ENCODE assay signal across 16 cellular contexts in the genomic region with DNA sequence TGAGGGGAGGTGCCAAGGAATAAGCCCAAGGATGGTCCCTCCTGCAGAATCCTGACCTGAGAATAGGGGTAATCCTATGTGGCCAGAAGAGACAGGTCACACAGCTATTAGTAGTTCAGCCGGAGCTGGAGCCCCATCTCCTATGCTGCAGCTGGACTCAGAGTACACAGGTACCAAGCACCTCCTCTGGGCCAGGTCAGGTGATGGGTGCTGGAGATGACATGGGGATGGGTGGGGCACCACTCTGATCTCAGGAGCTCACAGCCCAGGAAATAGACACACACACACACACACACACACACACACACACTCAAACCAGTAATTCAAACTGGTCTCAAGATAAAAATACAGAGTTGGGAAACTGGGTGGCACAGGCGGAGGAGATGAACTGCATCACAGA. TPM values are rescaled to one million over a fixed set of nuclear protein-coding genes. Genes with fewer than 3 reads are reported as not detected.
DNase-seq lines count a peak whose midpoint lies in the region; ATAC-seq, FAIRE-seq and TF ChIP-seq lines count a peak whose summit lies in the region.
"Had no signal": no experiment of that assay in that cellular context is flagged by ENCODE, and none has a peak within 500 bp of the region (broad histone marks: within the 10 kb centered on the region; RNA-seq: fewer than 3 reads in every experiment).

No MANE protein-coding gene starts in this region.

- no peak for FAIRE-seq in GM12892 (lab: Jason Lieb, UNC)
- FAIRE-seq: D721Med, HepG2 had no signal

- peaks cover 0 to 6% (median 0%) of the 10 kb centered on the region in 5 experiments for H3K9me3 Mint-ChIP-seq in brain
- H3K9me3 Mint-ChIP-seq in nephron, result no peaks in the 10 kb centered on the region
- H3K9me3 Mint-ChIP-seq: GM23338 had no signal

- no peaks in the 10 kb centered on the region for H3K9me3 ChIP-seq in T-helper 17 cell (ENCODE audit: control insufficient read depth, low read length, poor library complexity, severe bottlenecking)
- H3K9me3 ChIP-seq: breast epithelium, ovary had no signal

- H3K4me3 Mint-ChIP-seq in T-helper 17 cell, result peak overlapping the region; percentile 81
- H3K4me3 Mint-ChIP-seq in brain, result no peak overlapping the region
- peak overlapping the region in 1 of 3 experiments; percentile 38 for H3K4me3 Mint-ChIP-seq in nephron
- H3K4me3 Mint-ChIP-seq: GM23338 had no signal

- no peaks in the 10 kb centered on the region for H3K27me3 Mint-ChIP-seq in T-helper 17 cell
- H3K27me3 Mint-ChIP-seq in brain, result peaks cover 11% of the 10 kb centered on the region
- H3K27me3 Mint-ChIP-seq in nephron (ENCODE audit: low read depth), result peaks cover 3% of the 10 kb centered on the region

- DNase-seq in activated T-cell treated with anti-CD3 and anti-CD28 coated beads for 1 hour (ENCODE audit: low read depth) (peak; percentile 25), T-helper 17 cell (peak in 2 of 3 donors; percentile 39 to 48), GM12892 (ENCODE audit: insufficient read length) (no peak), dedifferentiated amniotic fluid mesenchymal stem cell (ENCODE audit: extremely low spot score) (no peak), SKM-1 treated with dmso at 0.1 percent for 144 hours (lab: John Stamatoyannopoulos, UW; ENCODE audit: unreplicated experiment) (no peak)
- no peak for DNase-seq in activated T-cell treated with anti-CD3 and anti-CD28 coated beads, Interleukin-2, amount 50 U/mL, for 48 hours
- DNase-seq: islet precursor cell; midbrain; NK-92 treated with Interleukin-12 subunit alpha and Interleukin-12 subunit beta, amount 100 ng/mL, for 24 hours had no signal

- H3K27ac Mint-ChIP-seq in T-helper 17 cell (peak overlapping the region; percentile 93), brain (peak overlapping the region in 3 of 5 experiments; percentile 38 to 70 (median 64)), nephron (peak overlapping the region; percentile 94 to 98 (median 97))
- H3K27ac Mint-ChIP-seq: GM23338 had no signal

- H3K36me3 Mint-ChIP-seq in T-helper 17 cell (ENCODE audit: low read depth) (peaks cover 5% of the 10 kb centered on the region), brain (no peaks in the 10 kb centered on the region), nephron (ENCODE audit: low read depth) (no peaks in the 10 kb centered on the region)

- no peak for TF ChIP-seq CTCF in brain (conservative IDR thresholded peaks at IDR 0.05)
- no peak for TF ChIP-seq CTCF in nephron (IDR thresholded peaks at IDR 0.05; ENCODE audit: unreplicated experiment in 3 of 3)

- no peak for TF ChIP-seq POLR2A in GM12892 (IDR thresholded peaks at IDR 0.05; ENCODE audit: low read depth, low read length)

- peaks cover 32% of the 10 kb centered on the region for H3K4me1 Mint-ChIP-seq in T-helper 17 cell
- H3K4me1 Mint-ChIP-seq in brain, result peaks cover 80% of the 10 kb centered on the region
- H3K4me1 Mint-ChIP-seq in nephron, result peaks cover 72% of the 10 kb centered on the region

- ATAC-seq in T-helper 17 cell, result peak; percentile 98

RNA-seq across cellular contexts. Expression of a gene that starts 54.2 kb away (rescaled TPM):
- total RNA-seq in T-helper 17 cell, result 10 to 100 TPM; 64.9 to 67.4 TPM
- 197 TPM for polyA plus RNA-seq in brain (ENCODE audit: insufficient read depth, low read depth, low replicate concordance)
- polyA plus RNA-seq in GM12892 (2012; ENCODE audit: missing spikeins), result 15.7 TPM

Comparison
In these comparisons a context has a peak if more than half of its experiments do, and no peak if none do; other contexts are left out.
1. DNase-seq: peak in activated T-cell treated with anti-CD3 and anti-CD28 coated beads for 1 hour (single experiment) and T-helper 17 cell (2 of 3); none in activated T-cell treated with anti-CD3 and anti-CD28 coated beads, Interleukin-2, amount 50 U/mL, for 48 hours (0 of 2), GM12892 (single experiment), dedifferentiated amniotic fluid mesenchymal stem cell (single experiment) and SKM-1 treated with dmso at 0.1 percent for 144 hours (single experiment).
2. Peak in every context shown above with its lines, with median percentiles within 50 percentile points of each other: H3K27ac Mint-ChIP-seq.